In the genomic region with DNA sequence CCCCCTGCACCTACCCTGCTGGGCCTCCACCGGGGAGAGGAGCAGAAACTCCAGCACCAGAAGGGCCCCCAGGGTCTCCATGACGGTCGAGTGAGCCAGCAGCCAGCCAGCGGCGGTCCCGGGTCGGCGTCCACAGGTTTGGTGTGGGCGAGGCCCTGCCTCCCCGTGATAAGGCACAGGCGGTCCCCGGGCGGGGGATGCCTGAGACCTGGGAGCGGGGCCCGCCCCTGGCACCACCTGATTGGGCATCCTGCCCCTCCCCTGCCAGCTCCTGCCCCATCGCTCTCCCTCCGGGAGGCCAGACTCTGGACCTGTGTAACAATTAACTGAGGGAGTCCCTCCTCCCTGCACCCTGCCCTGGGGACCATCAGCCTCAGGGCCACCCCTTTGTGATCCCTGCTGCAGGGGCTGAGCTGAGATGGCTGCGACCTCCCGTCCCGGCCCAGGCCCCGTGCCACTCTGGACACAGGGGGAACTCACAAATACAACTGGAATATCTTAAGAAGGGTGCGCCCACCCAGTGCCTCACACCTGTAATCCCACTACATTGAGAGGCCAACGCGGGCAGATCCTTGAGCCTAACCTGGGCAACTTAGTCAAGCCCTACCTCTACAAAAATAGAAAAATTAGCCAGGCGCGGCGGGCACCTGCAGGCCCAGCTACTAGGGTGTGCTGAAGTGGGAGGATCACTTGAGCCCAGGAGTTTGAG, we compare ENCODE assay signal across 1 cellular context.
TF ChIP-seq lines count a peak whose summit lies in the region.

SMIM24 (minus strand) TSS at position 143 of the 709 bp plus-strand sequence; CDS start at position 81, 62 bp downstream.

TF ChIP-seq in HepG2, 621 proteins besides CTCF, POLR2A, EP300 and RAD21 (continued from another document and continues in another):
- TF ChIP-seq, protein P1, sequence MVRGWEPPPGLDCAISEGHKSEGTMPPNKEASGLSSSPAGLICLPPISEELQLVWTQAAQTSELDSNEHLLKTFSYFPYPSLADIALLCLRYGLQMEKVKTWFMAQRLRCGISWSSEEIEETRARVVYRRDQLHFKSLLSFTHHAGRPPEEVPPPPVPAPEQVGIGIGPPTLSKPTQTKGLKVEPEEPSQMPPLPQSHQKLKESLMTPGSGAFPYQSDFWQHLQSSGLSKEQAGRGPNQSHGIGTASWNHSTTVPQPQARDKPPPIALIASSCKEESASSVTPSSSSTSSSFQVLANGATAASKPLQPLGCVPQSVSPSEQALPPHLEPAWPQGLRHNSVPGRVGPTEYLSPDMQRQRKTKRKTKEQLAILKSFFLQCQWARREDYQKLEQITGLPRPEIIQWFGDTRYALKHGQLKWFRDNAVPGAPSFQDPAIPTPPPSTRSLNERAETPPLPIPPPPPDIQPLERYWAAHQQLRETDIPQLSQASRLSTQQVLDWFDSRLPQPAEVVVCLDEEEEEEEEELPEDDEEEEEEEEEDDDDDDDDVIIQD (CRISPR knock-in tag; IDR thresholded peaks at IDR 0.05; ENCODE audit: low read depth): no peak
- TF ChIP-seq TFE3 (CRISPR knock-in tag; IDR thresholded peaks at IDR 0.05) (no peak), CAMTA2 (CRISPR knock-in tag; IDR thresholded peaks at IDR 0.05; ENCODE audit: borderline replicate concordance) (no peak), ZBED4 (CRISPR knock-in tag; IDR thresholded peaks at IDR 0.05; ENCODE audit: borderline replicate concordance) (no peak), ETV5 (CRISPR knock-in tag; IDR thresholded peaks at IDR 0.05; ENCODE audit: borderline replicate concordance) (no peak), TARDBP (CRISPR knock-in tag; IDR thresholded peaks at IDR 0.05) (no peak; the same call in 1 of the 2 replicates), RELA (CRISPR knock-in tag; IDR thresholded peaks at IDR 0.05) (no peak), ZNF776 (CRISPR knock-in tag; IDR thresholded peaks at IDR 0.05) (no peak), ZNF543 (CRISPR knock-in tag; IDR thresholded peaks at IDR 0.05) (no peak), ZNF746 (CRISPR knock-in tag; IDR thresholded peaks at IDR 0.05) (0 out of 2 replicates have a peak, but pooled peaks have one; percentile 21), ZBTB49 (CRISPR knock-in tag; IDR thresholded peaks at IDR 0.05; ENCODE audit: borderline replicate concordance) (no peak), CEBPB (IDR thresholded peaks at IDR 0.05; ENCODE audit: borderline replicate concordance, low read depth, low read length) (no peak), ZNF687 (CRISPR knock-in tag; IDR thresholded peaks at IDR 0.05) (peak; percentile 77), MEF2D (CRISPR knock-in tag; IDR thresholded peaks at IDR 0.05) (peak; percentile 59; the same call in 1 of the 2 replicates), ELF1 (CRISPR knock-in tag; IDR thresholded peaks at IDR 0.05) (no peak; the same call in 1 of the 2 replicates), PLRG1 (conservative IDR thresholded peaks at IDR 0.05) (no peak), ZNF407 (CRISPR knock-in tag; IDR thresholded peaks at IDR 0.05; ENCODE audit: not compliant biosample characterization) (no peak), DDIT3 (CRISPR knock-in tag; IDR thresholded peaks at IDR 0.05) (no peak), SNRNP70 (IDR thresholded peaks at IDR 0.05; ENCODE audit: low read depth, low read length) (no peak), ZNF546 (CRISPR knock-in tag; conservative IDR thresholded peaks at IDR 0.05) (0 out of 2 replicates have a peak, but pooled peaks have one; percentile 71), TCF7L2 (IDR thresholded peaks at IDR 0.05; ENCODE audit: low read depth, low read length) (no peak), ZFP62 (CRISPR knock-in tag; IDR thresholded peaks at IDR 0.05) (no peak), TSC22D2 (CRISPR knock-in tag; IDR thresholded peaks at IDR 0.05; ENCODE audit: borderline replicate concordance) (no peak), ZNF264 (CRISPR knock-in tag; IDR thresholded peaks at IDR 0.05) (no peak), ZNF446 (CRISPR knock-in tag; IDR thresholded peaks at IDR 0.05) (no peak), POGZ (CRISPR knock-in tag; IDR thresholded peaks at IDR 0.05) (no peak), SRSF9 (IDR thresholded peaks at IDR 0.05; ENCODE audit: borderline replicate concordance, insufficient read depth, low read depth, low read length, poor library complexity, severe bottlenecking) (no peak)
- TF ChIP-seq, protein P2, sequence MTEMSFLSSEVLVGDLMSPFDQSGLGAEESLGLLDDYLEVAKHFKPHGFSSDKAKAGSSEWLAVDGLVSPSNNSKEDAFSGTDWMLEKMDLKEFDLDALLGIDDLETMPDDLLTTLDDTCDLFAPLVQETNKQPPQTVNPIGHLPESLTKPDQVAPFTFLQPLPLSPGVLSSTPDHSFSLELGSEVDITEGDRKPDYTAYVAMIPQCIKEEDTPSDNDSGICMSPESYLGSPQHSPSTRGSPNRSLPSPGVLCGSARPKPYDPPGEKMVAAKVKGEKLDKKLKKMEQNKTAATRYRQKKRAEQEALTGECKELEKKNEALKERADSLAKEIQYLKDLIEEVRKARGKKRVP (CRISPR knock-in tag; IDR thresholded peaks at IDR 0.05): no peak
